8 cellular contexts compared by ENCODE assay signal in the genomic region with DNA sequence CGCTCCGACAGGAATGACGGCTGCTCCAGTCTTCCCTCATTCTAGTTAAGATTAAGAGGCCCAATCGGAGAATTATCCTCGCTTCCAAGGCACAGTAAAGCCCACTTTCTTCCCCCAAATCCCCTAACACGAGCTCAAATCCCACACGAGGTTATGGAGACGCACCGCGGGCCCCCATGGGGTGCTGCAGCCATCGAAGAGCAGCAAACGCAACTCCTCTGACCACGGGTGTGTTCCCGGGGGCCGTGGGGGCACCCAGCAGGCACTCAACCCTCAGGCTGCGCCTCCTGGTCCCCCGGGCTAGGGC. TPM values are rescaled to one million over a fixed set of nuclear protein-coding genes. Genes with fewer than 3 reads are reported as not detected.
A peak's percentile ranks its signal among the peaks of the same experiment; 100 is the strongest.
DNase-seq lines count a peak whose midpoint lies in the region; ATAC-seq, FAIRE-seq and TF ChIP-seq lines count a peak whose summit lies in the region.

No MANE protein-coding gene starts in this region.

- peaks cover 5 to 11% of the 10 kb centered on the region in 2 donors for H3K4me1 ChIP-seq in ascending aorta
- H3K4me1 ChIP-seq in upper lobe of right lung: peaks cover 10% of the 10 kb centered on the region

- 1% methylated on average over 14 to 17 of the region's 17 CpGs for WGBS in lower leg skin, 2 donors

- ATAC-seq in HG03159 (IDR thresholded peaks at IDR 0.05; ENCODE audit: unreplicated experiment) (peak; percentile 38), upper lobe of right lung (no peak)

- peaks cover 26 to 33% of the 10 kb centered on the region in 2 donors for H3K36me3 ChIP-seq in ascending aorta
- peaks cover 31% of the 10 kb centered on the region for H3K36me3 ChIP-seq in upper lobe of right lung

- H3K27ac ChIP-seq in ascending aorta (peak overlapping the region; percentile 41 to 56), upper lobe of right lung (peak overlapping the region; percentile 82)

- no peak for TF ChIP-seq POLR2A in lower leg skin (IDR thresholded peaks at IDR 0.05)

- H3K27me3 ChIP-seq in ascending aorta (no peaks in the 10 kb centered on the region), upper lobe of right lung (no peaks in the 10 kb centered on the region)

- in situ Hi-C loops in GM13976 (cut with MboI; ENCODE audit: low sequenced_read_pairs, unreplicated experiment): loop anchor here (5.0 kb wide), 1 partner anchor 78 kb away; no protein-coding TSS in a partner anchor

- TF ChIP-seq CTCF in ascending aorta (IDR thresholded peaks at IDR 0.05) (no peak), lower leg skin (IDR thresholded peaks at IDR 0.05) (no peak), upper lobe of right lung (IDR thresholded peaks at IDR 0.05) (no peak), GM13976 (IDR thresholded peaks at IDR 0.05; ENCODE audit: borderline replicate concordance, control extremely low read depth, extremely low read depth, insufficient read depth, missing control alignments) (no peak)

- H3K4me3 ChIP-seq in ascending aorta (peak overlapping the region; percentile 85 to 86), lower leg skin (ENCODE audit: low read depth, poor library complexity, severe bottlenecking) (peak overlapping the region; percentile 69), upper lobe of right lung (peak overlapping the region; percentile 100)

- H3K9me3 ChIP-seq in ascending aorta: no peaks in the 10 kb centered on the region
- no peaks in the 10 kb centered on the region for H3K9me3 ChIP-seq in upper lobe of right lung

- peak; percentile 44 for FAIRE-seq in GM19239 (lab: Jason Lieb, UNC)

- intact Hi-C loops in ascending aorta (cut with DNase I) (loop anchor here (5.0 kb wide), 1 partner anchor 302 kb away; a partner anchor contains a TSS), lower leg skin (cut with DNase I; ENCODE audit: low total_unique reads) (no loop called here), upper lobe of right lung (cut with DNase I) (no loop called here)

- no peak for DNase-seq in GM19239 (ENCODE audit: insufficient read length, low spot score)
- DNase-seq in ascending aorta (ENCODE audit: low spot score in 2 of 2): no peak
- DNase-seq in lower leg skin (ENCODE audit: low spot score in 2 of 2): no peak
- DNase-seq in upper lobe of right lung: no peak
- no peak for DNase-seq in iPS-NIHi7 (ENCODE audit: extremely low spot score)
- no peak for DNase-seq in GM13976 (ENCODE audit: low spot score)
- DNase-seq in OCI-M2 (lab: John Stamatoyannopoulos, UW; ENCODE audit: unreplicated experiment): no peak

RNA-seq across cellular contexts. Expression of a gene that starts 0.4 kb away (rescaled TPM):
- 4.7 TPM for total RNA-seq in ascending aorta
- 100 to 1,000 TPM; 120 to 172 (median 142) TPM for total RNA-seq in lower leg skin
- total RNA-seq in upper lobe of right lung: 98.1 TPM

RNA-seq across cellular contexts. Expression of a gene that starts 4.8 kb away (rescaled TPM):
- total RNA-seq in ascending aorta: not detected
- total RNA-seq in lower leg skin: not detected
- total RNA-seq in upper lobe of right lung: not detected

Comparison
In these comparisons a context has a peak if more than half of its experiments do, and no peak if none do; other contexts are left out.
1. RNA of a gene that starts 0.4 kb away (total RNA-seq): 120 to 172 TPM in lower leg skin and 98.1 TPM in upper lobe of right lung (single experiment); 4.7 TPM in ascending aorta (single experiment); every median in the first group is over 10 times any median in the second.
2. Peak in every context shown above with its lines, with median percentiles within 50 percentile points of each other: H3K4me3 ChIP-seq.